ENCODE assay signal across 1 cellular context in genomic region chr19:4968462-4969291, GRCh38.
TF ChIP-seq lines count a peak whose summit lies in the region.

KDM4B (plus strand) TSS chr19:4969113; CDS start chr19:5032891, 63,778 bp downstream.

TF ChIP-seq in A549, 52 proteins besides CTCF, POLR2A, EP300 and RAD21 (continued from another document):
- TF ChIP-seq MAX (IDR thresholded peaks at IDR 0.05) (peak; percentile 32), NR3C1 (IDR thresholded peaks at IDR 0.05) (no peak), PBX3 (IDR thresholded peaks at IDR 0.05) (peak; percentile 99), SREBF2 (IDR thresholded peaks at IDR 0.05) (no peak), CBX2 (IDR thresholded peaks at IDR 0.05; ENCODE audit: borderline replicate concordance, low read depth) (no peak), CHD4 (IDR thresholded peaks at IDR 0.05; ENCODE audit: borderline replicate concordance) (no peak), HOXA7 (CRISPR knock-in tag; IDR thresholded peaks at IDR 0.05) (no peak), RARB (CRISPR knock-in tag; IDR thresholded peaks at IDR 0.05) (no peak), RFX5 (IDR thresholded peaks at IDR 0.05) (0 out of 2 replicates have a peak, but pooled peaks have one; percentile 68), EHF (CRISPR knock-in tag; IDR thresholded peaks at IDR 0.05) (no peak), SMC3 (IDR thresholded peaks at IDR 0.05) (no peak), HES2 (IDR thresholded peaks at IDR 0.05) (no peak), EHMT2 (IDR thresholded peaks at IDR 0.05; ENCODE audit: low read depth) (no peak), GATA3 (IDR thresholded peaks at IDR 0.05; ENCODE audit: borderline replicate concordance) (no peak), PHF8 (IDR thresholded peaks at IDR 0.05; ENCODE audit: borderline replicate concordance, low read depth) (no peak), HEYL (CRISPR knock-in tag; IDR thresholded peaks at IDR 0.05) (no peak), NPAS2 (CRISPR knock-in tag; IDR thresholded peaks at IDR 0.05; ENCODE audit: borderline replicate concordance) (no peak), ZFP36 (IDR thresholded peaks at IDR 0.05; ENCODE audit: borderline replicate concordance, partially characterized antibody) (no peak), RNF2 (IDR thresholded peaks at IDR 0.05; ENCODE audit: borderline replicate concordance, low read depth) (no peak), USF2 (IDR thresholded peaks at IDR 0.05) (peak; percentile 94), FOSL2 (IDR thresholded peaks at IDR 0.05) (no peak), FOSL2 (CRISPR knock-in tag; IDR thresholded peaks at IDR 0.05) (no peak), MYC (IDR thresholded peaks at IDR 0.05; ENCODE audit: borderline replicate concordance, low read length) (no peak; the same call in 1 of the 2 replicates), CEBPB (IDR thresholded peaks at IDR 0.05) (no peak), FOSB (CRISPR knock-in tag; IDR thresholded peaks at IDR 0.05) (no peak), MAFK (IDR thresholded peaks at IDR 0.05; ENCODE audit: partially characterized antibody) (no peak), REST (IDR thresholded peaks at IDR 0.05) (0 out of 2 replicates have a peak, but pooled peaks have one; percentile 15), KDM1A (IDR thresholded peaks at IDR 0.05; ENCODE audit: low read depth) (no peak)
